ENCODE assay signal across 10 cellular contexts in genomic region chr6:28447512-28447906, GRCh38. TPM values are rescaled to one million over a fixed set of nuclear protein-coding genes. Genes with fewer than 3 reads are reported as not detected.
DNase-seq lines count a peak whose midpoint lies in the region; ATAC-seq and TF ChIP-seq lines count a peak whose summit lies in the region.
"Not testable (repeated sequence)": the region's sequence is repeated elsewhere in the genome, so short reads cannot be mapped to it uniquely, and the experiment has no call there.
"Had no signal": no experiment of that assay in that cellular context is flagged by ENCODE, and none has a peak within 500 bp of the region (broad histone marks: within the 10 kb centered on the region; RNA-seq: fewer than 3 reads in every experiment).

No MANE protein-coding gene starts in this region.

- H3K9ac ChIP-seq in HUES48 (ENCODE audit: low read depth, low read length) = not testable (repeated sequence)

- peaks cover 11% of the 10 kb centered on the region for H3K4me1 Mint-ChIP-seq in WTC11
- peaks cover 42% of the 10 kb centered on the region for H3K4me1 Mint-ChIP-seq in activated naive CD8-positive, alpha-beta T cell treated with anti-CD3 and anti-CD28 coated beads, Interleukin-2, amount 10 ng/mL, durations not matched to agents 7 days and 5 days

- intact Hi-C loops in dorsolateral prefrontal cortex (cut with DNase I); psoas muscle (cut with DNase I): not testable (repeated sequence)

- not testable (repeated sequence) for H3K27ac ChIP-seq in HUES48 (ENCODE audit: low read depth, low read length); dorsolateral prefrontal cortex; hepatocyte; psoas muscle

- H3K79me2 ChIP-seq in hepatocyte = not testable (repeated sequence)

- H3K9me2 ChIP-seq in hepatocyte (replicated peaks; ENCODE audit: insufficient read depth) = not testable (repeated sequence)

- not testable (repeated sequence) for H3K27me3 ChIP-seq in HUES48 (ENCODE audit: control insufficient read depth, insufficient read depth, low read length); hepatocyte
- H3K27me3 ChIP-seq in dorsolateral prefrontal cortex = peaks cover 0 to 63% (median 4%) of the 10 kb centered on the region in 45 donors
- H3K27me3 ChIP-seq in psoas muscle (ENCODE audit: insufficient read depth in 3 of 3, low read length in 2 of 3) = peaks cover 0 to 44% (median 6%) of the 10 kb centered on the region in 3 donors

- H3K4me3 Mint-ChIP-seq in WTC11 = peak overlapping the region; percentile 86
- H3K4me3 Mint-ChIP-seq in activated naive CD8-positive, alpha-beta T cell treated with anti-CD3 and anti-CD28 coated beads, Interleukin-2, amount 10 ng/mL, durations not matched to agents 7 days and 5 days = peak overlapping the region; percentile 74

- H3K4me2 ChIP-seq in hepatocyte = peak overlapping the region; percentile 78

- POLR2A ChIA-PET in WTC11 (lab: Charles Lee) = not testable (repeated sequence)
- POLR2A ChIA-PET in activated naive CD8-positive, alpha-beta T cell treated with anti-CD3 and anti-CD28 coated beads, Interleukin-2, amount 10 ng/mL, durations not matched to agents 7 days and 5 days (lab: Charles Lee) = interaction anchor here (1.0 to 1.6 kb wide), 3 partner anchors 22 to 97 kb away, joined by 3 to 4 read pairs (median 3); no protein-coding TSS in a partner anchor

- not testable (repeated sequence) for H3K36me3 Mint-ChIP-seq in WTC11
- peaks cover 14% of the 10 kb centered on the region for H3K36me3 Mint-ChIP-seq in activated naive CD8-positive, alpha-beta T cell treated with anti-CD3 and anti-CD28 coated beads, Interleukin-2, amount 10 ng/mL, durations not matched to agents 7 days and 5 days

- not testable (repeated sequence) for H3K27ac Mint-ChIP-seq in WTC11; activated naive CD8-positive, alpha-beta T cell treated with anti-CD3 and anti-CD28 coated beads, Interleukin-2, amount 10 ng/mL, durations not matched to agents 7 days and 5 days

- not testable (repeated sequence) for H4K20me1 ChIP-seq in hepatocyte (ENCODE audit: insufficient read depth, poor library complexity, severe bottlenecking)

- not testable (repeated sequence) for TF ChIP-seq CTCF in AG10803 (conservative IDR thresholded peaks at IDR 0.05; ENCODE audit: low read length); WTC11 (IDR thresholded peaks at IDR 0.05); dorsolateral prefrontal cortex (IDR thresholded peaks at IDR 0.05 in 54 of 56, conservative IDR thresholded peaks at IDR 0.05 in 2 of 56; ENCODE audit: low read depth in 1 of 56, partially characterized antibody in 56 of 56); hepatocyte (IDR thresholded peaks at IDR 0.05; ENCODE audit: poor library complexity); psoas muscle (IDR thresholded peaks at IDR 0.05)

- H2AFZ ChIP-seq in hepatocyte = peak overlapping the region; percentile 72

- H3K36me3 ChIP-seq in HUES48 (ENCODE audit: control insufficient read depth, insufficient read depth, low read length); hepatocyte (replicated peaks; ENCODE audit: insufficient read depth, low read depth); psoas muscle (ENCODE audit: insufficient read depth in 1 of 2, low read depth in 1 of 2): not testable (repeated sequence)

- ATAC-seq in WTC11; activated naive CD8-positive, alpha-beta T cell treated with anti-CD3 and anti-CD28 coated beads, Interleukin-2, amount 10 ng/mL, durations not matched to agents 7 days and 5 days (ENCODE audit: low read depth); psoas muscle: not testable (repeated sequence)

- peaks cover 14% of the 10 kb centered on the region for H3K27me3 Mint-ChIP-seq in WTC11 (ENCODE audit: low read depth)
- not testable (repeated sequence) for H3K27me3 Mint-ChIP-seq in activated naive CD8-positive, alpha-beta T cell treated with anti-CD3 and anti-CD28 coated beads, Interleukin-2, amount 10 ng/mL, durations not matched to agents 7 days and 5 days

- H3K9me3 ChIP-seq in HUES48 (ENCODE audit: control insufficient read depth, insufficient read depth, low read length); hepatocyte (ENCODE audit: low read depth); psoas muscle: not testable (repeated sequence)

- not testable (repeated sequence) for H3K4me1 ChIP-seq in HUES48 (ENCODE audit: control insufficient read depth, insufficient read depth, low read length); hepatocyte (ENCODE audit: insufficient read depth); psoas muscle

- H3K4me3 ChIP-seq in AG10803 (ENCODE audit: low read length) (peak overlapping the region; percentile 61), HUES48 (ENCODE audit: low read depth, low read length) (peak overlapping the region; percentile 76), dorsolateral prefrontal cortex (peak overlapping the region in 58 of 59 donors; percentile 32 to 73 (median 58)), hepatocyte (peak overlapping the region; percentile 37), psoas muscle (peak overlapping the region; percentile 50)

- peaks cover 16% of the 10 kb centered on the region for H3K9me3 Mint-ChIP-seq in WTC11
- not testable (repeated sequence) for H3K9me3 Mint-ChIP-seq in activated naive CD8-positive, alpha-beta T cell treated with anti-CD3 and anti-CD28 coated beads, Interleukin-2, amount 10 ng/mL, durations not matched to agents 7 days and 5 days

- CTCF ChIA-PET in WTC11 (lab: Charles Lee) = interaction anchor here (1.0 to 1.7 kb wide), 3 partner anchors 64 to 95 kb away, joined by 4 to 10 read pairs (median 4); no protein-coding TSS in a partner anchor

- not testable (repeated sequence) for DNase-seq in AG10803 (ENCODE audit: low read depth); WTC11 (ENCODE audit: low spot score); activated naive CD8-positive, alpha-beta T cell treated with anti-CD3 and anti-CD28 coated beads, Interleukin-2, amount 10 ng/mL, durations not matched to agents 7 days and 5 days; dorsolateral prefrontal cortex; hepatocyte (ENCODE audit: low spot score); psoas muscle
- peak; percentile 1 for DNase-seq in myocyte (ENCODE audit: low read depth)

RNA-seq across cellular contexts. Expression of gene ZSCAN23, which starts 4.2 kb away (rescaled TPM):
- total RNA-seq in WTC11 (2021) (8.7 to 9.3 TPM (median 9.0 TPM) in 3 replicates), dorsolateral prefrontal cortex (10 to 100 TPM in 13 of 120 experiments, 1 to 10 TPM in 107; 2.8 to 15.4 (median 6.4) TPM), hepatocyte (1.9 and 5.6 TPM in 2 replicates), myocyte (2.0 and 2.5 TPM in 2 replicates), psoas muscle (under 1 TPM in 3 of 4 donors, not detected in 1; 0.37 to 0.75 (median 0.44) TPM)
- total RNA-seq in activated naive CD8-positive, alpha-beta T cell treated with anti-CD3 and anti-CD28 coated beads, Interleukin-2, amount 10 ng/mL, durations not matched to agents 7 days and 5 days = 1 to 10 TPM; 1.3 to 2.9 TPM
- polyA plus RNA-seq in hepatocyte (0.48 and 1.4 TPM in 2 replicates), psoas muscle (under 1 TPM; 0.08 to 0.14 (median 0.13) TPM)
- polyA plus RNA-seq in myocyte (2012) = 0.95 TPM
- polyA plus RNA-seq: A549; CD4-positive, alpha-beta memory T cell had no signal

RNA-seq across cellular contexts. Expression of gene ZSCAN12, which starts 48.0 kb away (rescaled TPM):
- total RNA-seq in WTC11 (2021) (7.8 to 8.5 TPM (median 8.3 TPM) in 3 replicates), dorsolateral prefrontal cortex (10 to 100 TPM in 5 of 120 experiments, 1 to 10 TPM in 115; 5.0 to 10.7 (median 8.0) TPM), hepatocyte (5.6 and 6.1 TPM in 2 replicates), myocyte (4.0 TPM in 2 replicates), psoas muscle (1 to 10 TPM in 3 of 4 donors, under 1 TPM in 1; 0.98 to 2.2 (median 1.4) TPM)
- total RNA-seq in activated naive CD8-positive, alpha-beta T cell treated with anti-CD3 and anti-CD28 coated beads, Interleukin-2, amount 10 ng/mL, durations not matched to agents 7 days and 5 days = 10 to 100 TPM; 13.9 to 15.0 TPM
- polyA plus RNA-seq in hepatocyte (2.1 and 3.2 TPM in 2 replicates), psoas muscle (1 to 10 TPM in 1 of 3 donors, under 1 TPM in 2; 0.48 to 1.2 (median 0.49) TPM)
- polyA plus RNA-seq in myocyte (2012) = 1.5 TPM
